In genomic region chr11:103805688-103806009, GRCh38 we compare ENCODE assay signal across 25 cellular contexts.
DNase-seq lines count a peak whose midpoint lies in the region; ATAC-seq and TF ChIP-seq lines count a peak whose summit lies in the region.
"Had no signal": no experiment of that assay in that cellular context is flagged by ENCODE, and none has a peak within 500 bp of the region (broad histone marks: within the 10 kb centered on the region; RNA-seq: fewer than 3 reads in every experiment).

No MANE protein-coding gene starts in this region.

- no TSS peak for BruUV-seq in IMR-90 (replicated peaks; lab: Mats Ljungman, UMichigan)
- BruUV-seq in mammary epithelial cell (replicated peaks; lab: Mats Ljungman, UMichigan): no TSS peak

- H3K36me3 ChIP-seq in IMR-90 (ENCODE audit: control insufficient read depth, insufficient read depth, low read length) (no peaks in the 10 kb centered on the region), mammary epithelial cell (ENCODE audit: insufficient read depth, low read length) (no peaks in the 10 kb centered on the region), stomach (no peaks in the 10 kb centered on the region), neural progenitor cell (no peaks in the 10 kb centered on the region)
- H3K36me3 ChIP-seq: gastrocnemius medialis, MG63, thyroid gland had no signal

- H3K27ac Mint-ChIP-seq in neural progenitor cell: no peak overlapping the region
- H3K27ac Mint-ChIP-seq: activated CD4-positive, alpha-beta memory T cell treated with anti-CD3 and anti-CD28 coated beads, Interleukin-2, amount 10 ng/mL, durations not matched to agents 7 days and 5 days; activated naive CD8-positive, alpha-beta T cell treated with anti-CD3 and anti-CD28 coated beads for 36 hours; CD4-positive, CD25-positive, alpha-beta regulatory T cell; memory B cell had no signal

- no peak for DNase-seq in IMR-90
- no peak for DNase-seq in mammary epithelial cell
- DNase-seq in left colon: no peak
- no peak for DNase-seq in stomach
- DNase-seq in HuH-7 (ENCODE audit: low spot score): no peak
- no peak for DNase-seq in neural progenitor cell (ENCODE audit: low spot score)
- no peak for DNase-seq in ureter (ENCODE audit: low spot score)
- DNase-seq: activated CD4-positive, alpha-beta memory T cell treated with anti-CD3 and anti-CD28 coated beads, Interleukin-2, amount 10 ng/mL, durations not matched to agents 7 days and 5 days; activated naive CD8-positive, alpha-beta T cell treated with anti-CD3 and anti-CD28 coated beads for 36 hours; CD4-positive, CD25-positive, alpha-beta regulatory T cell; effector CD4-positive, alpha-beta T cell; gastrocnemius medialis; NCI-H1417 treated with DMSO at 0.1 percent for 48 hours; NCI-H510A; occipital lobe; PC-9; right cardiac atrium; SHP77; stimulated activated CD4-positive, alpha-beta T cell treated with anti-CD3 and anti-CD28 coated beads, Interleukin-12 subunit alpha, Interleukin-12 subunit beta, amount 100 ng/mL, for 4 hours; stimulated activated naive CD8-positive, alpha-beta T cell treated with anti-CD3 and anti-CD28 coated beads, Interleukin-15, Interleukin-2, amounts not matched to agents 100 U/mL and 50 U/mL, for 24 hours; SW 1271; thyroid gland had no signal

- peak; percentile 28; the same call in 1 of the 2 replicates for ATAC-seq in IMR-90 (ENCODE audit: low read depth)
- peak; percentile 91 for ATAC-seq in left colon
- ATAC-seq: gastrocnemius medialis; K562; stimulated activated naive CD8-positive, alpha-beta T cell treated with anti-CD3 and anti-CD28 coated beads, Interleukin-15, Interleukin-2, amounts not matched to agents 100 U/mL and 50 U/mL, for 24 hours had no signal

- peak overlapping the region; percentile 81; the same call in 1 of the 2 replicates for H3K18ac ChIP-seq in IMR-90 (ENCODE audit: low read depth, low read length)

- no peak overlapping the region for H2AK5ac ChIP-seq in IMR-90 (ENCODE audit: low read depth, low read length)

- TF ChIP-seq EP300 in stomach (IDR thresholded peaks at IDR 0.05): no peak

- H2BK20ac ChIP-seq in IMR-90 (ENCODE audit: low read depth, low read length): no peak overlapping the region

- CTCF ChIA-PET in IMR-90 (lab: Yijun Ruan, JAX) (interaction anchor here (1.2 kb wide), 1 partner anchor 123 kb away, joined by 4 read pairs; no protein-coding TSS in a partner anchor), mammary epithelial cell (lab: Charles Lee; ENCODE audit: low non-redundant PET) (no interaction called here)

- H3K4me1 ChIP-seq in IMR-90 (ENCODE audit: control insufficient read depth, insufficient read depth, low read length) (peaks cover 6% of the 10 kb centered on the region), mammary epithelial cell (ENCODE audit: insufficient read depth, low read length) (peaks cover 12% of the 10 kb centered on the region), stomach (peaks cover 4 to 19% (median 13%) of the 10 kb centered on the region in 4 donors), neural progenitor cell (no peaks in the 10 kb centered on the region)
- H3K4me1 ChIP-seq: gastrocnemius medialis, thyroid gland had no signal

- TF ChIP-seq CTCF in IMR-90 (conservative IDR thresholded peaks at IDR 0.05; ENCODE audit: low read depth, low read length) (no peak), mammary epithelial cell (conservative IDR thresholded peaks at IDR 0.05 in 1 of 2, IDR thresholded peaks at IDR 0.05 in 1 of 2; ENCODE audit: extremely low read depth in 1 of 2, insufficient read depth in 1 of 2, low read depth in 1 of 2, low read length in 2 of 2) (no peak), stomach (IDR thresholded peaks at IDR 0.05) (no peak), neural progenitor cell (IDR thresholded peaks at IDR 0.05) (no peak)

- H3K4me3 ChIP-seq in IMR-90 (ENCODE audit: insufficient read depth, low read depth, low read length) (no peak overlapping the region), mammary epithelial cell (replicated peaks in 1 of 3; ENCODE audit: insufficient read depth in 1 of 3, low read depth in 2 of 3, low read length in 3 of 3) (no peak overlapping the region), stomach (no peak overlapping the region), neural progenitor cell (no peak overlapping the region)
- H3K4me3 ChIP-seq: gastrocnemius medialis, K562, MG63, PC-9, thyroid gland had no signal

- H4K91ac ChIP-seq in IMR-90 (ENCODE audit: insufficient read depth, low read depth, low read length): no peak overlapping the region

- POLR2A ChIA-PET in IMR-90 (lab: Charles Lee; ENCODE audit: unreplicated experiment): no interaction called here

- H3K56ac ChIP-seq in IMR-90 (ENCODE audit: extremely low read depth, insufficient read depth, low read length): no peak overlapping the region

- H3K27me3 ChIP-seq in IMR-90 (ENCODE audit: control insufficient read depth, insufficient read depth, low read length) (no peaks in the 10 kb centered on the region), mammary epithelial cell (ENCODE audit: insufficient read depth, low read length) (no peaks in the 10 kb centered on the region), stomach (no peaks in the 10 kb centered on the region), neural progenitor cell (no peaks in the 10 kb centered on the region)
- H3K27me3 ChIP-seq: gastrocnemius medialis, MG63, thyroid gland had no signal

- TF ChIP-seq RAD21 in IMR-90 (IDR thresholded peaks at IDR 0.05; ENCODE audit: low read length): no peak

- H3K14ac ChIP-seq in IMR-90 (replicated peaks; ENCODE audit: low read depth, low read length): no peak overlapping the region

- H3K79me1 ChIP-seq in IMR-90 (ENCODE audit: low read depth in 1 of 2, low read length in 2 of 2): no peaks in the 10 kb centered on the region

- H3K79me2 ChIP-seq in mammary epithelial cell (ENCODE audit: insufficient read depth, low read length): no peaks in the 10 kb centered on the region
- H3K79me2 ChIP-seq in neural progenitor cell (ENCODE audit: low read depth): no peaks in the 10 kb centered on the region

- H3F3A ChIP-seq in neural progenitor cell (ENCODE audit: low read depth): no peaks in the 10 kb centered on the region

- peak overlapping the region; percentile 25; the same call in 1 of the 2 replicates for H2BK120ac ChIP-seq in IMR-90 (ENCODE audit: low read depth, low read length)

- intact Hi-C loops in IMR-90 (cut with micrococcal nuclease) (no loop called here), mammary epithelial cell (cut with micrococcal nuclease) (no loop called here), left colon (cut with DNase I, micrococcal nuclease) (no loop called here), stomach (cut with DNase I; ENCODE audit: low total_unique reads) (no loop called here)

- H3K27ac ChIP-seq in IMR-90 (ENCODE audit: insufficient read depth, low read length) (no peak overlapping the region; the same call in 1 of the 2 replicates), mammary epithelial cell (ENCODE audit: insufficient read depth, low read depth, low read length) (peak overlapping the region; percentile 64), stomach (peak overlapping the region in 3 of 5 donors; percentile 7 to 21 (median 9)), neural progenitor cell (no peak overlapping the region)
- H3K27ac ChIP-seq: gastrocnemius medialis, PC-9, thyroid gland had no signal

- TF ChIP-seq POLR2A in IMR-90 (IDR thresholded peaks at IDR 0.05; ENCODE audit: low read depth, low read length): no peak
- no peak for TF ChIP-seq POLR2A in stomach (IDR thresholded peaks at IDR 0.05)

- H3K4me1 Mint-ChIP-seq in neural progenitor cell: peaks cover 6% of the 10 kb centered on the region
- H3K4me1 Mint-ChIP-seq: activated CD4-positive, alpha-beta memory T cell treated with anti-CD3 and anti-CD28 coated beads, Interleukin-2, amount 10 ng/mL, durations not matched to agents 7 days and 5 days; activated naive CD8-positive, alpha-beta T cell treated with anti-CD3 and anti-CD28 coated beads for 36 hours; CD4-positive, CD25-positive, alpha-beta regulatory T cell; memory B cell had no signal

- H2BK15ac ChIP-seq in IMR-90 (ENCODE audit: low read depth, low read length): no peak overlapping the region

- H3K9me1 ChIP-seq in IMR-90 (ENCODE audit: insufficient read depth, low read length): peaks cover 5% of the 10 kb centered on the region; the same call in 1 of the 2 replicates

- no peaks in the 10 kb centered on the region for H3K27me3 Mint-ChIP-seq in neural progenitor cell (ENCODE audit: insufficient read depth, low read depth)
- H3K27me3 Mint-ChIP-seq: activated CD4-positive, alpha-beta memory T cell treated with anti-CD3 and anti-CD28 coated beads, Interleukin-2, amount 10 ng/mL, durations not matched to agents 7 days and 5 days; activated naive CD8-positive, alpha-beta T cell treated with anti-CD3 and anti-CD28 coated beads for 36 hours; CD4-positive, CD25-positive, alpha-beta regulatory T cell had no signal

- H3K4ac ChIP-seq in IMR-90 (ENCODE audit: low read depth, low read length): no peak overlapping the region

- H3K9me3 Mint-ChIP-seq in neural progenitor cell: no peaks in the 10 kb centered on the region
- H3K9me3 Mint-ChIP-seq: activated CD4-positive, alpha-beta memory T cell treated with anti-CD3 and anti-CD28 coated beads, Interleukin-2, amount 10 ng/mL, durations not matched to agents 7 days and 5 days; activated naive CD8-positive, alpha-beta T cell treated with anti-CD3 and anti-CD28 coated beads for 36 hours had no signal

- H2AFZ ChIP-seq in IMR-90 (replicated peaks; ENCODE audit: low read length, poor library complexity): no peak overlapping the region
- H2AFZ ChIP-seq in mammary epithelial cell (ENCODE audit: low read depth, low read length): no peak overlapping the region
- no peak overlapping the region for H2AFZ ChIP-seq in neural progenitor cell (replicated peaks)
- H2AFZ ChIP-seq: PC-9 had no signal

- no peak overlapping the region for H4K5ac ChIP-seq in IMR-90 (ENCODE audit: low read depth, low read length)

- H3K4me2 ChIP-seq in IMR-90 (ENCODE audit: low read depth, low read length) (peak overlapping the region; percentile 61; the same call in 1 of the 2 replicates), mammary epithelial cell (ENCODE audit: insufficient read depth, low read depth, low read length) (peak overlapping the region; percentile 85), neural progenitor cell (no peak overlapping the region)
- H3K4me2 ChIP-seq: PC-9 had no signal

- dilution Hi-C loops in IMR-90 (cut with HindIII; ENCODE audit: low sequenced_read_pairs, unreplicated experiment): no loop called here
- dilution Hi-C loops in mammary epithelial cell (cut with HindIII; ENCODE audit: low sequenced_read_pairs): no loop called here

- H3K9me3 ChIP-seq in IMR-90 (ENCODE audit: control insufficient read depth, insufficient read depth, low read length) (no peaks in the 10 kb centered on the region), mammary epithelial cell (replicated peaks; ENCODE audit: insufficient read depth, low read length) (no peaks in the 10 kb centered on the region), stomach (no peaks in the 10 kb centered on the region), neural progenitor cell (ENCODE audit: low read depth) (no peaks in the 10 kb centered on the region)
- H3K9me3 ChIP-seq: MG63, thyroid gland had no signal

- peak overlapping the region; percentile 38 for H2BK5ac ChIP-seq in IMR-90 (ENCODE audit: low read depth, low read length, poor library complexity, severe bottlenecking)

- in situ Hi-C loops in IMR-90 (cut with MboI; ENCODE audit: low sequenced_read_pairs) (no loop called here), mammary epithelial cell (cut with MboI; ENCODE audit: low sequenced_read_pairs in 2 of 2) (no loop called here)

- no peaks in the 10 kb centered on the region for H4K20me1 ChIP-seq in IMR-90 (ENCODE audit: insufficient read depth, low read length)
- no peaks in the 10 kb centered on the region for H4K20me1 ChIP-seq in mammary epithelial cell (ENCODE audit: insufficient read depth, low read length)
- no peaks in the 10 kb centered on the region for H4K20me1 ChIP-seq in neural progenitor cell (ENCODE audit: low read depth)

- no peak overlapping the region for H3K9ac ChIP-seq in IMR-90 (ENCODE audit: low read depth, low read length)
- no peak overlapping the region for H3K9ac ChIP-seq in mammary epithelial cell (ENCODE audit: insufficient read depth, low read length)
- no peak overlapping the region for H3K9ac ChIP-seq in neural progenitor cell

- H4K8ac ChIP-seq in IMR-90 (ENCODE audit: low read depth in 2 of 2, low read length in 2 of 2): no peak overlapping the region

- H3K23ac ChIP-seq in IMR-90 (ENCODE audit: low read depth, low read length): no peak overlapping the region

- H3K4me3 Mint-ChIP-seq in neural progenitor cell: no peak overlapping the region
- H3K4me3 Mint-ChIP-seq: activated CD4-positive, alpha-beta memory T cell treated with anti-CD3 and anti-CD28 coated beads, Interleukin-2, amount 10 ng/mL, durations not matched to agents 7 days and 5 days; activated naive CD8-positive, alpha-beta T cell treated with anti-CD3 and anti-CD28 coated beads for 36 hours; CD4-positive, CD25-positive, alpha-beta regulatory T cell; memory B cell had no signal

- no peak overlapping the region for H2AK9ac ChIP-seq in IMR-90 (replicated peaks; ENCODE audit: low read depth, low read length, poor library complexity)

- no peaks in the 10 kb centered on the region for H3K36me3 Mint-ChIP-seq in neural progenitor cell
- H3K36me3 Mint-ChIP-seq: activated naive CD8-positive, alpha-beta T cell treated with anti-CD3 and anti-CD28 coated beads for 36 hours; CD4-positive, CD25-positive, alpha-beta regulatory T cell; memory B cell had no signal

Comparison
In these comparisons a context has a peak if more than half of its experiments do, and no peak if none do; other contexts are left out.
1. H3K27ac ChIP-seq: peak in mammary epithelial cell (single experiment) and stomach (3 of 5); none in IMR-90 (single experiment) and neural progenitor cell (single experiment).